Comparison of ENCODE assay signal across 32 cellular contexts in genomic region chr19:58338336-58338735, GRCh38.
"Had no signal": no experiment of that assay in that cellular context is flagged by ENCODE, and none has a peak within 500 bp of the region (broad histone marks: within the 10 kb centered on the region; RNA-seq: fewer than 3 reads in every experiment).

No MANE protein-coding gene starts in this region.

- DNase-seq: Karpas-422, Kasumi-1, MG63, MM.1S, MV-4-11, NCI-H1048, NCI-H1092, NCI-H1092 treated with DMSO at 0.1 percent for 48 hours, NCI-H1105, NCI-H1105 treated with DMSO at 0.1 percent for 48 hours, NCI-H1417, NCI-H1417 treated with DMSO at 0.1 percent for 48 hours, NCI-H1436, NCI-H1436 treated with DMSO at 0.1 percent for 48 hours, NCI-H146, NCI-H1694, NCI-H1694 treated with DMSO at 0.1 percent for 48 hours, NCI-H187, NCI-H187 treated with DMSO at 0.1 percent for 48 hours, NCI-H1930, NCI-H2029, NCI-H2029 treated with DMSO at 0.1 percent for 48 hours, NCI-H2081, NCI-H2081 treated with DMSO at 0.1 percent for 48 hours, NCI-H2107, NCI-H2171, NCI-H2171 treated with DMSO at 0.1 percent for 48 hours, NCI-H2227 treated with DMSO at 0.1 percent for 48 hours, NCI-H345, NCI-H446, NCI-H446 treated with DMSO at 0.1 percent for 48 hours, NCI-H510A had no signal
